In the genomic region with DNA sequence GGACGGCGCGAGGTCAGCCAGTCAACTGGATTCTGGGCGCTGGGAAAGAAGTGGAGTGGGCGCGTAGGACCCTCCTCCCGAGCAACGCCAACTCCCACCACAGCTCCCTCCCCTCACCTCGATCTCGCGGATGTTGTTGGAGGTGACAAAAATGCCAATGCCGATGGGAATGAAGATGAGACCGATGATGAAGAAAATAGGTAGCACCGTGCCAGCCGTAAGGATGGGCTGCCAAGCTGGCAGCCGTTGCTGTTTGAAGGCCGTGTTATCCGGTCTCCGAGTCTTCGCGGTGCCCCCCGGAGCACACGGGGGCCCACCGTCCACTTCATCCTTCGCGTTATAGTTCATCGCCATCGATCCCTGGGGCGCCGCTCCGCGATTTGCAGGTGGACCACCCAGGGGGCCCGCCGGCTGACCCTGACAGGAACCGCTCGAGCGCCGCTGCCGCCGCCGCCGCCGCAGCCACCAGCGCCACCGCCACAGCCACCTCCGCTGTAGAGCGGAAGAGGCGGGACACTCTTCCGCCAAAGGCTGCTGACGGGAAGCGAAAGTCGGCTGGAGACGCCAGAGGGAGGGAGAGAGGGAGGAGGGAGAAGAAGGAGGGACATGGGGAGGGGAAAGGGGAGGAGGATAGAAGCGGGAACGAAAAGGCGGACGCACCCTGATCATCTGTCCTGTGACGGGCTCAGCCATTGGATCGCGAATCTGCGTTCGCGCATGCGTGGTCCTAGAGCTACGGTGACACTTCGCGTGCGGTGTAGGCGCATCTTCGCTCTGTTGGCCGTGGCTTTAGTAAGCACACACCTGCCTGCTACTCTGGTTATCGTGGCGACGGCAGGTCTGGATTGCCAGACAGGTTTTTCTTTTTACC, we compare ENCODE assay signal across 8 cellular contexts. TPM values are rescaled to one million over a fixed set of nuclear protein-coding genes. Genes with fewer than 3 reads are reported as not detected.
A peak's percentile ranks its signal among the peaks of the same experiment; 100 is the strongest.
DNase-seq lines count a peak whose midpoint lies in the region; TF ChIP-seq lines count a peak whose summit lies in the region.

A gene (minus strand): TSS at position 508 of the 871 bp plus-strand sequence. CDS start 154 bp downstream, at position 354.

- H3K4me1 ChIP-seq in SJSA1 (replicated peaks) = peaks cover 12% of the 10 kb centered on the region
- H3K4me1 ChIP-seq in neuron (ENCODE audit: insufficient read depth, low read length) = peaks cover 32% of the 10 kb centered on the region
- H3K4me1 ChIP-seq in subcutaneous abdominal adipose tissue (ENCODE audit: control insufficient read depth in 5 of 5, insufficient read depth in 5 of 5, low read length in 5 of 5) = peaks cover 0 to 52% (median 35%) of the 10 kb centered on the region in 5 donors

- DNase-seq in GM04503 (ENCODE audit: low read depth) (peak; percentile 95), HFF-Myc (ENCODE audit: extremely low read depth, low read depth) (peak; percentile 99), MV-4-11 (lab: John Stamatoyannopoulos, UW) (peak; percentile 99), SJSA1 (ENCODE audit: low read depth in 1 of 2, low spot score in 2 of 2) (peak; percentile 97 to 98), foreskin melanocyte (peak; percentile 98)
- DNase-seq in activated naive CD4-positive, alpha-beta T cell (lab: John Stamatoyannopoulos, UW) = peak; percentile 82 to 90 (median 86)

- H3K36me3 ChIP-seq in SJSA1 = peaks cover 9% of the 10 kb centered on the region
- H3K36me3 ChIP-seq in neuron (ENCODE audit: insufficient read depth, low read length) = no peaks in the 10 kb centered on the region
- no peaks in the 10 kb centered on the region for H3K36me3 ChIP-seq in subcutaneous abdominal adipose tissue (ENCODE audit: control insufficient read depth in 5 of 5, insufficient read depth in 5 of 5, low read length in 5 of 5)

- H3K9me3 ChIP-seq in SJSA1 (replicated peaks) (no peaks in the 10 kb centered on the region), neuron (ENCODE audit: low read length) (no peaks in the 10 kb centered on the region), subcutaneous abdominal adipose tissue (ENCODE audit: control insufficient read depth in 5 of 5, low read length in 5 of 5) (no peaks in the 10 kb centered on the region)

- peak within 1 kb of the TSS; percentile 54 for H3K27ac ChIP-seq in SJSA1
- peak within 1 kb of the TSS; percentile 88 for H3K27ac ChIP-seq in subcutaneous abdominal adipose tissue (ENCODE audit: low read depth, low read length)

- no peak for TF ChIP-seq CTCF in HFF-Myc (IDR thresholded peaks at IDR 0.05; ENCODE audit: low read depth, low read length, missing control alignments)

- no peaks in the 10 kb centered on the region for H3K27me3 ChIP-seq in SJSA1 (replicated peaks)
- no peaks in the 10 kb centered on the region for H3K27me3 ChIP-seq in neuron (ENCODE audit: insufficient read depth, low read length)
- H3K27me3 ChIP-seq in subcutaneous abdominal adipose tissue (ENCODE audit: control insufficient read depth in 5 of 5, insufficient read depth in 4 of 5, low read length in 5 of 5) = no peaks in the 10 kb centered on the region

- H3K9ac ChIP-seq in subcutaneous abdominal adipose tissue (ENCODE audit: low read length in 5 of 5) = peak within 1 kb of the TSS; percentile 87 to 98 (median 90)

- H2AFZ ChIP-seq in neuron (ENCODE audit: low read depth, low read length) = peak within 1 kb of the TSS; percentile 93

- peak within 1 kb of the TSS; percentile 69 for H3K4me3 ChIP-seq in HFF-Myc (replicated peaks; ENCODE audit: low read depth, low read length)
- H3K4me3 ChIP-seq in SJSA1 = peak within 1 kb of the TSS; percentile 68
- H3K4me3 ChIP-seq in neuron (ENCODE audit: low read length) = peak within 1 kb of the TSS; percentile 81
- peak within 1 kb of the TSS; percentile 94 to 99 (median 98) for H3K4me3 ChIP-seq in subcutaneous abdominal adipose tissue (ENCODE audit: low read depth in 1 of 5, low read length in 5 of 5)

RNA-seq across cellular contexts. Expression of the gene that starts here (rescaled TPM):
- total RNA-seq in SJSA1 (2014; rRNA removed; shearing (Covaris generic)) = 177 and 253 TPM in 2 replicates

Comparison
In these comparisons a context has a peak if more than half of its experiments do, and no peak if none do; other contexts are left out.
1. Peak in every context shown above with its lines: DNase-seq, H3K4me3 ChIP-seq and H3K27ac ChIP-seq.